Comparison of ENCODE assay signal across 15 cellular contexts in genomic region chr13:113855931-113856715, GRCh38. TPM values are rescaled to one million over a fixed set of nuclear protein-coding genes. Genes with fewer than 3 reads are reported as not detected.
DNase-seq lines count a peak whose midpoint lies in the region; ATAC-seq and TF ChIP-seq lines count a peak whose summit lies in the region.
"Had no signal": no experiment of that assay in that cellular context is flagged by ENCODE, and none has a peak within 500 bp of the region (broad histone marks: within the 10 kb centered on the region; RNA-seq: fewer than 3 reads in every experiment).

No MANE protein-coding gene starts in this region.

- H3K27me3 Mint-ChIP-seq in type B pancreatic cell (peaks cover 2% of the 10 kb centered on the region), neural progenitor cell (ENCODE audit: insufficient read depth, low read depth) (peaks cover 14% of the 10 kb centered on the region)
- peaks cover 24% of the 10 kb centered on the region for H3K27me3 Mint-ChIP-seq in activated T-cell treated with anti-CD3 and anti-CD28 coated beads, Interleukin-2, amount 50 U/mL, for 24 hours

- H3K4me3 Mint-ChIP-seq in type B pancreatic cell = no peak overlapping the region
- H3K4me3 Mint-ChIP-seq in activated T-cell treated with anti-CD3 and anti-CD28 coated beads, Interleukin-2, amount 50 U/mL, for 24 hours = no peak overlapping the region
- no peak overlapping the region for H3K4me3 Mint-ChIP-seq in neural progenitor cell
- H3K4me3 Mint-ChIP-seq: activated CD4-positive, alpha-beta T cell treated with anti-CD3 and anti-CD28 coated beads, Interleukin-2, amount 10 ng/mL, durations not matched to agents 7 days and 5 days; T-helper 17 cell had no signal

- no peak overlapping the region for H3K4me2 ChIP-seq in neural progenitor cell

- no peak overlapping the region for H3K9ac ChIP-seq in neural progenitor cell

- DNase-seq in activated effector memory CD4-positive, alpha-beta T cell treated with anti-CD3 and anti-CD28 coated beads, Interleukin-2, amount 50 U/mL, for 16 hours = peak; percentile 43
- no peak for DNase-seq in activated effector memory CD4-positive, alpha-beta T cell treated with Interleukin-2 at 50 U/mL for 16 hours
- DNase-seq in breast epithelium (ENCODE audit: low spot score in 2 of 2) (peak; percentile 12 to 39), lower lobe of right lung (peak; percentile 41), type B pancreatic cell (ENCODE audit: extremely low spot score, unreplicated experiment) (peak; percentile 56), NCI-H2029 (lab: John Stamatoyannopoulos, UW) (no peak), neural progenitor cell (ENCODE audit: low spot score) (no peak)
- DNase-seq in activated T-cell treated with anti-CD3 and anti-CD28 coated beads, Interleukin-2, amount 50 U/mL, for 24 hours = no peak
- DNase-seq: activated CD4-positive, alpha-beta T cell treated with anti-CD3 and anti-CD28 coated beads, Interleukin-2, amount 10 ng/mL, durations not matched to agents 7 days and 5 days; GOT3; stimulated activated CD4-positive, alpha-beta T cell treated with anti-CD3 and anti-CD28 coated beads, Interleukin-1b, Interleukin-23, amount 100 ng/mL, for 48 hours; T-helper 17 cell; trophoblast cell had no signal

- H3K36me3 ChIP-seq in breast epithelium (no peaks in the 10 kb centered on the region), lower lobe of right lung (no peaks in the 10 kb centered on the region), neural progenitor cell (no peaks in the 10 kb centered on the region)

- H3K9me3 Mint-ChIP-seq in type B pancreatic cell = no peaks in the 10 kb centered on the region
- peaks cover 8% of the 10 kb centered on the region for H3K9me3 Mint-ChIP-seq in activated T-cell treated with anti-CD3 and anti-CD28 coated beads, Interleukin-2, amount 50 U/mL, for 24 hours
- peaks cover 3% of the 10 kb centered on the region for H3K9me3 Mint-ChIP-seq in neural progenitor cell

- no peak for ATAC-seq in lower lobe of right lung
- ATAC-seq: T-helper 17 cell had no signal

- H4K20me1 ChIP-seq in neural progenitor cell (ENCODE audit: low read depth) = peaks cover 10% of the 10 kb centered on the region

- peak overlapping the region in 1 of 2 donors; percentile 25 for H3K27ac ChIP-seq in breast epithelium
- H3K27ac ChIP-seq in lower lobe of right lung = no peak overlapping the region
- H3K27ac ChIP-seq in neural progenitor cell = no peak overlapping the region

- H3K79me2 ChIP-seq in neural progenitor cell (ENCODE audit: low read depth) = peaks cover 35% of the 10 kb centered on the region

- H3K4me1 ChIP-seq in breast epithelium = peaks cover 9 to 20% of the 10 kb centered on the region in 2 donors
- H3K4me1 ChIP-seq in lower lobe of right lung = peaks cover 70% of the 10 kb centered on the region
- peaks cover 36% of the 10 kb centered on the region for H3K4me1 ChIP-seq in neural progenitor cell

- intact Hi-C loops in breast epithelium (cut with DNase I; ENCODE audit: low total_unique reads) (no loop called here), lower lobe of right lung (cut with DNase I) (no loop called here)

- no peak overlapping the region for H2AFZ ChIP-seq in neural progenitor cell (replicated peaks)

- no peak for TF ChIP-seq POLR2A in breast epithelium (IDR thresholded peaks at IDR 0.05)

- TF ChIP-seq CTCF in breast epithelium (IDR thresholded peaks at IDR 0.05) (no peak), lower lobe of right lung (IDR thresholded peaks at IDR 0.05) (no peak), type B pancreatic cell (conservative IDR thresholded peaks at IDR 0.05) (no peak), neural progenitor cell (IDR thresholded peaks at IDR 0.05) (no peak)

- H3F3A ChIP-seq in neural progenitor cell (ENCODE audit: low read depth) = peaks cover 44% of the 10 kb centered on the region

- H3K4me1 Mint-ChIP-seq in type B pancreatic cell (ENCODE audit: unreplicated experiment) (peaks cover 21% of the 10 kb centered on the region), neural progenitor cell (peaks cover 62% of the 10 kb centered on the region)
- peaks cover 16% of the 10 kb centered on the region for H3K4me1 Mint-ChIP-seq in activated T-cell treated with anti-CD3 and anti-CD28 coated beads, Interleukin-2, amount 50 U/mL, for 24 hours (ENCODE audit: low read depth)

- H3K4me3 ChIP-seq in breast epithelium = no peak overlapping the region
- no peak overlapping the region for H3K4me3 ChIP-seq in lower lobe of right lung
- no peak overlapping the region for H3K4me3 ChIP-seq in neural progenitor cell
- H3K4me3 ChIP-seq: ascending aorta had no signal

- no peaks in the 10 kb centered on the region for H3K27me3 ChIP-seq in breast epithelium
- H3K27me3 ChIP-seq in lower lobe of right lung (ENCODE audit: low read depth) = no peaks in the 10 kb centered on the region
- H3K27me3 ChIP-seq in neural progenitor cell = no peaks in the 10 kb centered on the region
- H3K27me3 ChIP-seq: ascending aorta had no signal

- H3K36me3 Mint-ChIP-seq in type B pancreatic cell (peaks cover 15% of the 10 kb centered on the region), neural progenitor cell (peaks cover 6% of the 10 kb centered on the region)
- no peaks in the 10 kb centered on the region for H3K36me3 Mint-ChIP-seq in activated T-cell treated with anti-CD3 and anti-CD28 coated beads, Interleukin-2, amount 50 U/mL, for 24 hours (ENCODE audit: low read depth)

- H3K27ac Mint-ChIP-seq in type B pancreatic cell = no peak overlapping the region
- no peak overlapping the region for H3K27ac Mint-ChIP-seq in activated T-cell treated with anti-CD3 and anti-CD28 coated beads, Interleukin-2, amount 50 U/mL, for 24 hours
- no peak overlapping the region for H3K27ac Mint-ChIP-seq in neural progenitor cell
- H3K27ac Mint-ChIP-seq: activated CD4-positive, alpha-beta T cell treated with anti-CD3 and anti-CD28 coated beads, Interleukin-2, amount 10 ng/mL, durations not matched to agents 7 days and 5 days; activated T-helper 2 cell treated with anti-CD3 and anti-CD28 coated beads, Interferon-gamma antibody, Interleukin-2, Interleukin-4, amounts not matched to agents 10 μg/mL and 5 μg/mL and 100 μg/mL, durations not matched to agents 14 hours and 24 hours and 36 hours; T-helper 17 cell had no signal

- H3K9me3 ChIP-seq in breast epithelium = no peaks in the 10 kb centered on the region
- no peaks in the 10 kb centered on the region for H3K9me3 ChIP-seq in lower lobe of right lung
- no peaks in the 10 kb centered on the region for H3K9me3 ChIP-seq in neural progenitor cell (ENCODE audit: low read depth)
- H3K9me3 ChIP-seq: ascending aorta had no signal

RNA-seq across cellular contexts. Expression of gene GAS6, which starts 7.8 kb away (rescaled TPM):
- total RNA-seq in breast epithelium (100 to 1,000 TPM in 2 of 3 donors, 10 to 100 TPM in 1; 85.9 to 146 (median 103) TPM), lower lobe of right lung (111 TPM), type B pancreatic cell (ENCODE audit: low replicate concordance) (42.9 and 102 TPM in 2 replicates), neural progenitor cell (ENCODE audit: low replicate concordance) (12.8 and 31.7 TPM in 2 replicates)

Comparison
In these comparisons a context has a peak if more than half of its experiments do, and no peak if none do; other contexts are left out.
1. DNase-seq: peak in activated effector memory CD4-positive, alpha-beta T cell treated with anti-CD3 and anti-CD28 coated beads, Interleukin-2, amount 50 U/mL, for 16 hours (single experiment), breast epithelium (2 of 2), lower lobe of right lung (single experiment) and type B pancreatic cell (single experiment); none in activated effector memory CD4-positive, alpha-beta T cell treated with Interleukin-2 at 50 U/mL for 16 hours (single experiment), NCI-H2029 (single experiment), activated T-cell treated with anti-CD3 and anti-CD28 coated beads, Interleukin-2, amount 50 U/mL, for 24 hours (single experiment) and neural progenitor cell (single experiment).